9 cellular contexts compared by ENCODE assay signal in genomic region chr12:121894633-121895032, GRCh38. TPM values are rescaled to one million over a fixed set of nuclear protein-coding genes. Genes with fewer than 3 reads are reported as not detected.
DNase-seq lines count a peak whose midpoint lies in the region; ATAC-seq and TF ChIP-seq lines count a peak whose summit lies in the region.
"Had no signal": no experiment of that assay in that cellular context is flagged by ENCODE, and none has a peak within 500 bp of the region (broad histone marks: within the 10 kb centered on the region; RNA-seq: fewer than 3 reads in every experiment).

No MANE protein-coding gene starts in this region.

- DNase-seq in CD14-positive monocyte (ENCODE audit: low spot score), result no peak
- no peak for DNase-seq in HCT116 (ENCODE audit: low read depth, low spot score)
- DNase-seq in activated naive CD8-positive, alpha-beta T cell treated with anti-CD3 and anti-CD28 coated beads, Interleukin-2, amount 10 ng/mL, durations not matched to agents 7 days and 5 days, result no peak
- DNase-seq in left lobe of liver (ENCODE audit: low spot score), result no peak
- DNase-seq in activated effector memory CD4-positive, alpha-beta T cell treated with Interleukin-2 at 50 U/mL for 16 hours, result no peak

- POLR2A ChIA-PET in HCT116 (lab: Charles Lee), result no interaction called here
- POLR2A ChIA-PET in activated naive CD8-positive, alpha-beta T cell treated with anti-CD3 and anti-CD28 coated beads, Interleukin-2, amount 10 ng/mL, durations not matched to agents 7 days and 5 days (lab: Charles Lee), result interaction anchor here (1.4 kb wide), 1 partner anchor 100 kb away, joined by 8 read pairs; no protein-coding TSS in a partner anchor

- H3K27ac ChIP-seq in HCT116 (ENCODE audit: low read depth, low read length), result no peak overlapping the region

- H3K9me3 Mint-ChIP-seq in CD14-positive monocyte, result peaks cover 0 to 4% (median 0%) of the 10 kb centered on the region in 7 donors
- no peaks in the 10 kb centered on the region for H3K9me3 Mint-ChIP-seq in activated naive CD8-positive, alpha-beta T cell treated with anti-CD3 and anti-CD28 coated beads, Interleukin-2, amount 10 ng/mL, durations not matched to agents 7 days and 5 days

- no peaks in the 10 kb centered on the region for H3K27me3 ChIP-seq in HCT116 (ENCODE audit: insufficient read depth, low read length)

- peak; percentile 44; the same call in 1 of the 2 replicates for TF ChIP-seq RAD21 in HCT116 (IDR thresholded peaks at IDR 0.05; ENCODE audit: low read depth)

- H2AFZ ChIP-seq in HCT116 (ENCODE audit: low read depth, low read length, poor library complexity, severe bottlenecking), result no peak overlapping the region

- no peak overlapping the region for H3K4me3 ChIP-seq in HCT116 (replicated peaks in 1 of 2; ENCODE audit: low read depth in 1 of 2, low read length in 2 of 2)
- H3K4me3 ChIP-seq: HAP-1 had no signal

- peak; percentile 85 for ATAC-seq in HCT116
- ATAC-seq in activated naive CD8-positive, alpha-beta T cell treated with anti-CD3 and anti-CD28 coated beads, Interleukin-2, amount 10 ng/mL, durations not matched to agents 7 days and 5 days (ENCODE audit: low read depth), result peak; percentile 38
- ATAC-seq in left lobe of liver, result peak; percentile 30
- no peak for ATAC-seq in GM19455 (IDR thresholded peaks at IDR 0.05; ENCODE audit: unreplicated experiment)
- ATAC-seq in HG03378 (IDR thresholded peaks at IDR 0.05; ENCODE audit: unreplicated experiment), result no peak
- no peak for ATAC-seq in HG02759 (IDR thresholded peaks at IDR 0.05; ENCODE audit: unreplicated experiment)

- no peak overlapping the region for H3K9ac ChIP-seq in HCT116 (ENCODE audit: low read length)

- CTCF ChIA-PET in HCT116 (lab: Charles Lee), result interaction anchor here (0.8 to 4.3 kb wide), 2 partner anchors 99 to 100 kb away, joined by 3 to 25 read pairs; partner anchors contain the start of gene RHOF

- peaks cover 49 to 65% of the 10 kb centered on the region in 2 donors for H3K36me3 Mint-ChIP-seq in CD14-positive monocyte
- peaks cover 8% of the 10 kb centered on the region for H3K36me3 Mint-ChIP-seq in activated naive CD8-positive, alpha-beta T cell treated with anti-CD3 and anti-CD28 coated beads, Interleukin-2, amount 10 ng/mL, durations not matched to agents 7 days and 5 days

- H3K4me2 ChIP-seq in HCT116 (ENCODE audit: low read length), result no peak overlapping the region

- TF ChIP-seq CTCF in CD14-positive monocyte (IDR thresholded peaks at IDR 0.05) (no peak), HCT116 (IDR thresholded peaks at IDR 0.05 in 2 of 3, conservative IDR thresholded peaks at IDR 0.05 in 1 of 3; ENCODE audit: borderline replicate concordance in 1 of 3, insufficient read depth in 1 of 3, low read depth in 2 of 3, low read length in 2 of 3) (peak; percentile 6 to 38 (median 38); a peak in 4 of 6 replicates)

- intact Hi-C loops in CD14-positive monocyte (cut with micrococcal nuclease), result no loop called here
- intact Hi-C loops in HCT116 (cut with micrococcal nuclease), result no loop called here

- RAD21 ChIA-PET in HCT116 (lab: Charles Lee; ENCODE audit: low non-redundant PET in 1 of 2, low total read pairs in 2 of 2, uncharacterized antibody in 2 of 2, unreplicated experiment in 2 of 2), result no interaction called here

- H3K4me1 Mint-ChIP-seq in CD14-positive monocyte, result peaks cover 14% of the 10 kb centered on the region
- H3K4me1 Mint-ChIP-seq in activated naive CD8-positive, alpha-beta T cell treated with anti-CD3 and anti-CD28 coated beads, Interleukin-2, amount 10 ng/mL, durations not matched to agents 7 days and 5 days, result peaks cover 29% of the 10 kb centered on the region

- H3K27ac Mint-ChIP-seq in CD14-positive monocyte, result peak overlapping the region in 4 of 7 donors; percentile 6 to 60 (median 26)
- peak overlapping the region; percentile 74 for H3K27ac Mint-ChIP-seq in activated naive CD8-positive, alpha-beta T cell treated with anti-CD3 and anti-CD28 coated beads, Interleukin-2, amount 10 ng/mL, durations not matched to agents 7 days and 5 days

- TF ChIP-seq POLR2A in HCT116 (IDR thresholded peaks at IDR 0.05; ENCODE audit: borderline replicate concordance, extremely low read depth, insufficient read depth, insufficient read length), result no peak

- peaks cover 0 to 2% (median 0%) of the 10 kb centered on the region in 3 donors for H3K27me3 Mint-ChIP-seq in CD14-positive monocyte (ENCODE audit: low read depth in 3 of 3)
- no peaks in the 10 kb centered on the region for H3K27me3 Mint-ChIP-seq in activated naive CD8-positive, alpha-beta T cell treated with anti-CD3 and anti-CD28 coated beads, Interleukin-2, amount 10 ng/mL, durations not matched to agents 7 days and 5 days

- H3K36me3 ChIP-seq in HCT116 (ENCODE audit: control insufficient read depth in 1 of 2, insufficient read depth in 2 of 2, low read length in 2 of 2), result peaks cover 12 to 20% of the 10 kb centered on the region in 2 experiments; a peak in 3 of 4 replicates

- BruUV-seq in HCT116 (replicated peaks; lab: Mats Ljungman, UMichigan), result no TSS peak

- H3K9me2 ChIP-seq in HCT116 (ENCODE audit: insufficient read depth), result no peaks in the 10 kb centered on the region

- H3K9me3 ChIP-seq in HCT116 (ENCODE audit: control insufficient read depth in 1 of 2, insufficient read depth in 1 of 2, low read depth in 1 of 2, low read length in 2 of 2), result no peaks in the 10 kb centered on the region
- H3K9me3 ChIP-seq: HAP-1 had no signal

- no peak overlapping the region for H3K4me3 Mint-ChIP-seq in CD14-positive monocyte
- no peak overlapping the region for H3K4me3 Mint-ChIP-seq in activated naive CD8-positive, alpha-beta T cell treated with anti-CD3 and anti-CD28 coated beads, Interleukin-2, amount 10 ng/mL, durations not matched to agents 7 days and 5 days

- H3K4me1 ChIP-seq in HCT116 (ENCODE audit: control insufficient read depth in 1 of 2, insufficient read depth in 2 of 2, low read length in 2 of 2), result peaks cover 15 to 22% of the 10 kb centered on the region in 2 experiments; a peak in 3 of 4 replicates

- peaks cover 52% of the 10 kb centered on the region for H3K79me2 ChIP-seq in HCT116 (ENCODE audit: insufficient read depth, low read length)

- H4K20me1 ChIP-seq in HCT116 (ENCODE audit: insufficient read depth), result no peaks in the 10 kb centered on the region

TF ChIP-seq in HCT116, 20 proteins besides CTCF, POLR2A, EP300 and RAD21:
- TF ChIP-seq EZH2phosphoT487 (IDR thresholded peaks at IDR 0.05; ENCODE audit: borderline replicate concordance) (no peak), JUND (IDR thresholded peaks at IDR 0.05) (no peak), YY1 (IDR thresholded peaks at IDR 0.05; ENCODE audit: extremely low read depth, insufficient replicate concordance, low read depth, low read length) (no peak), CBX3 (IDR thresholded peaks at IDR 0.05; ENCODE audit: low read depth) (no peak), FOSL1 (IDR thresholded peaks at IDR 0.05; ENCODE audit: low read depth) (no peak), ZBTB33 (IDR thresholded peaks at IDR 0.05; ENCODE audit: extremely low read depth, insufficient replicate concordance, low read length) (no peak), CEBPB (IDR thresholded peaks at IDR 0.05; ENCODE audit: low read depth) (no peak), SP1 (IDR thresholded peaks at IDR 0.05; ENCODE audit: low read depth) (no peak), EZH2 (IDR thresholded peaks at IDR 0.05) (no peak), SRF (IDR thresholded peaks at IDR 0.05; ENCODE audit: low read depth) (no peak), POLR2AphosphoS5 (IDR thresholded peaks at IDR 0.05; ENCODE audit: low read depth, low read length) (no peak), ELF1 (IDR thresholded peaks at IDR 0.05; ENCODE audit: borderline replicate concordance, low read depth) (no peak), SIN3A (IDR thresholded peaks at IDR 0.05; ENCODE audit: low read depth) (no peak), TCF7L2 (IDR thresholded peaks at IDR 0.05; ENCODE audit: borderline replicate concordance, extremely low read depth, insufficient read depth, insufficient read length) (no peak)

RNA-seq across cellular contexts. Expression of gene PSMD9, which starts 6.0 kb away (rescaled TPM):
- 10 to 100 TPM; 89.6 to 93.3 TPM for polyA plus RNA-seq in CD14-positive monocyte
- total RNA-seq in HCT116 (2021; ENCODE audit: unreplicated experiment) (55.5 TPM), left lobe of liver (25.8 TPM)
- 82.5 and 103 TPM in 2 replicates for polyA plus RNA-seq in HCT116 (2012)
- 10 to 100 TPM; 50.8 to 57.9 TPM for total RNA-seq in activated naive CD8-positive, alpha-beta T cell treated with anti-CD3 and anti-CD28 coated beads, Interleukin-2, amount 10 ng/mL, durations not matched to agents 7 days and 5 days

RNA-seq across cellular contexts. Expression of gene CFAP251, which starts 23.8 kb away (rescaled TPM):
- under 1 TPM in 1 of 2 donors, not detected in 1; 0.17 TPM for polyA plus RNA-seq in CD14-positive monocyte
- 2.6 TPM for total RNA-seq in HCT116 (2021; ENCODE audit: unreplicated experiment)
- 1.8 and 2.5 TPM in 2 replicates for polyA plus RNA-seq in HCT116 (2012)
- 1 to 10 TPM; 1.4 TPM for total RNA-seq in activated naive CD8-positive, alpha-beta T cell treated with anti-CD3 and anti-CD28 coated beads, Interleukin-2, amount 10 ng/mL, durations not matched to agents 7 days and 5 days
- 2.2 TPM for total RNA-seq in left lobe of liver

RNA-seq across cellular contexts. Expression of gene HPD, which starts 36.0 kb away (rescaled TPM):
- under 1 TPM in 1 of 2 donors, not detected in 1; 0.75 TPM for polyA plus RNA-seq in CD14-positive monocyte
- total RNA-seq in HCT116 (2021; ENCODE audit: unreplicated experiment) (1.1 TPM), left lobe of liver (1,410 TPM)
- polyA plus RNA-seq in HCT116 (2012), result 1.5 TPM in 2 replicates
- not detected for total RNA-seq in activated naive CD8-positive, alpha-beta T cell treated with anti-CD3 and anti-CD28 coated beads, Interleukin-2, amount 10 ng/mL, durations not matched to agents 7 days and 5 days

Comparison
In these comparisons a context has a peak if more than half of its experiments do, and no peak if none do; other contexts are left out.
1. ATAC-seq: peak in HCT116 (single experiment), activated naive CD8-positive, alpha-beta T cell treated with anti-CD3 and anti-CD28 coated beads, Interleukin-2, amount 10 ng/mL, durations not matched to agents 7 days and 5 days (single experiment) and left lobe of liver (single experiment); none in GM19455 (single experiment), HG03378 (single experiment) and HG02759 (single experiment).
2. RNA of gene HPD, which starts 36.0 kb away (total RNA-seq): 1,410 TPM in left lobe of liver (single experiment); 1.1 TPM in HCT116 (single experiment) and not detected in activated naive CD8-positive, alpha-beta T cell treated with anti-CD3 and anti-CD28 coated beads, Interleukin-2, amount 10 ng/mL, durations not matched to agents 7 days and 5 days; every median in the first group is over 100 times any median in the second.